In genomic region chrX:143058096-143058495, GRCh38 we compare ENCODE assay signal across 29 cellular contexts. TPM values are rescaled to one million over a fixed set of nuclear protein-coding genes. Genes with fewer than 3 reads are reported as not detected.
A peak's percentile ranks its signal among the peaks of the same experiment; 100 is the strongest.
DNase-seq lines count a peak whose midpoint lies in the region.
"Had no signal": no experiment of that assay in that cellular context is flagged by ENCODE, and none has a peak within 500 bp of the region (broad histone marks: within the 10 kb centered on the region; RNA-seq: fewer than 3 reads in every experiment).

No MANE protein-coding gene starts in this region.

- no peaks in the 10 kb centered on the region for H3K9me3 Mint-ChIP-seq in activated CD4-positive, alpha-beta T cell treated with anti-CD3 and anti-CD28 coated beads, Interleukin-2, amount 10 ng/mL, durations not matched to agents 7 days and 5 days
- H3K9me3 Mint-ChIP-seq: brain had no signal

- H3K36me3 ChIP-seq in neuronal stem cell (replicated peaks in 1 of 2; ENCODE audit: control insufficient read depth in 2 of 2, insufficient read depth in 2 of 2, low read length in 2 of 2) = no peaks in the 10 kb centered on the region
- H3K36me3 ChIP-seq: BLaER1, esophagus muscularis mucosa, neutrophil, tibial artery had no signal

- no peaks in the 10 kb centered on the region for H3K4me1 ChIP-seq in neuronal stem cell (ENCODE audit: control insufficient read depth in 2 of 2, insufficient read depth in 1 of 2, low read depth in 1 of 2, low read length in 2 of 2)
- H3K4me1 ChIP-seq: BLaER1, esophagus muscularis mucosa, tibial artery had no signal

- no peak overlapping the region for H3K14ac ChIP-seq in neuronal stem cell (ENCODE audit: low read length)

- H3K27ac ChIP-seq in neuronal stem cell (replicated peaks; ENCODE audit: low read length) = no peak overlapping the region
- H3K27ac ChIP-seq: BLaER1, esophagus muscularis mucosa, neutrophil, tibial artery had no signal

- CTCF ChIA-PET in activated CD4-positive, alpha-beta T cell treated with anti-CD3 and anti-CD28 coated beads, Interleukin-2, amount 10 ng/mL, durations not matched to agents 7 days and 5 days (lab: Charles Lee) = no interaction called here

- H3K36me3 Mint-ChIP-seq in activated CD4-positive, alpha-beta T cell treated with anti-CD3 and anti-CD28 coated beads, Interleukin-2, amount 10 ng/mL, durations not matched to agents 7 days and 5 days (ENCODE audit: low read depth) = no peaks in the 10 kb centered on the region
- H3K36me3 Mint-ChIP-seq: brain, IgD-negative memory B cell had no signal

- no peak overlapping the region for H3K18ac ChIP-seq in neuronal stem cell (ENCODE audit: low read length)

- no peak overlapping the region for H3K23ac ChIP-seq in neuronal stem cell (ENCODE audit: low read depth, low read length, poor library complexity)

- H3K4me3 ChIP-seq in neuronal stem cell (ENCODE audit: low read length in 2 of 2) = no peak overlapping the region
- H3K4me3 ChIP-seq: BLaER1, esophagus muscularis mucosa, tibial artery had no signal

- no peak overlapping the region for H2BK12ac ChIP-seq in neuronal stem cell (ENCODE audit: low read length)

- no peak overlapping the region for H3K9ac ChIP-seq in neuronal stem cell (ENCODE audit: low read depth, low read length, poor library complexity)
- H3K9ac ChIP-seq: BLaER1 had no signal

- no peaks in the 10 kb centered on the region for H3K27me3 ChIP-seq in neuronal stem cell (ENCODE audit: control insufficient read depth in 3 of 3, insufficient read depth in 3 of 3, low read depth in 1 of 3, low read length in 3 of 3)
- H3K27me3 ChIP-seq: esophagus muscularis mucosa, neutrophil, tibial artery had no signal

- no peak overlapping the region for H2AK5ac ChIP-seq in neuronal stem cell (ENCODE audit: low read depth, low read length)

- no peak overlapping the region for H3K4me3 Mint-ChIP-seq in activated CD4-positive, alpha-beta T cell treated with anti-CD3 and anti-CD28 coated beads, Interleukin-2, amount 10 ng/mL, durations not matched to agents 7 days and 5 days
- H3K4me3 Mint-ChIP-seq: activated CD8-positive, alpha-beta T cell treated with anti-CD3 and anti-CD28 coated beads for 36 hours; activated naive CD4-positive, alpha-beta T cell treated with anti-CD3 and anti-CD28 coated beads for 36 hours; IgD-negative memory B cell had no signal

- H2BK15ac ChIP-seq in neuronal stem cell (ENCODE audit: low read length) = no peak overlapping the region

- DNase-seq in NCI-H1417 (lab: John Stamatoyannopoulos, UW) (peak in 2 of 3 experiments; percentile 51 to 84), NCI-H345 (lab: John Stamatoyannopoulos, UW) (peak; percentile 93), SK-N-DZ (ENCODE audit: low spot score) (peak; percentile 58), neuronal stem cell (ENCODE audit: low spot score) (peak; percentile 52), 8988T (no peak), NOMO-1 (lab: John Stamatoyannopoulos, UW; ENCODE audit: unreplicated experiment in 2 of 2) (no peak)
- no peak for DNase-seq in activated CD4-positive, alpha-beta T cell treated with anti-CD3 and anti-CD28 coated beads, Interleukin-2, amount 10 ng/mL, durations not matched to agents 7 days and 5 days
- DNase-seq: activated CD8-positive, alpha-beta memory T cell treated with anti-CD3 and anti-CD28 coated beads, Interleukin-2, amount 50 U/mL, for 48 hours; activated CD8-positive, alpha-beta T cell treated with anti-CD3 and anti-CD28 coated beads for 36 hours; activated naive CD4-positive, alpha-beta T cell treated with anti-CD3 and anti-CD28 coated beads for 36 hours; cerebellar nuclear complex; dermis blood vessel endothelial cell; foreskin fibroblast; MV-4-11; NCI-H2107; posterior cingulate gyrus; stimulated activated CD4-positive, alpha-beta T cell treated with anti-CD3 and anti-CD28 coated beads, Interleukin-15, amount 100 ng/mL, for 24 hours; stimulated activated CD4-positive, alpha-beta T cell treated with anti-CD3 and anti-CD28 coated beads, Interleukin-4, amount 100 ng/mL, for 4 hours; T-helper 9 cell; tibial artery had no signal

- no peak overlapping the region for H2BK120ac ChIP-seq in neuronal stem cell (ENCODE audit: low read depth, low read length)

- no peak overlapping the region for H2BK5ac ChIP-seq in neuronal stem cell (ENCODE audit: low read length)

- no peaks in the 10 kb centered on the region for H3K4me1 Mint-ChIP-seq in activated CD4-positive, alpha-beta T cell treated with anti-CD3 and anti-CD28 coated beads, Interleukin-2, amount 10 ng/mL, durations not matched to agents 7 days and 5 days
- H3K4me1 Mint-ChIP-seq: IgD-negative memory B cell had no signal

- WGBS in neuronal stem cell (ENCODE audit: extremely low coverage in 2 of 2, insufficient read length in 2 of 2, insufficient replicate concordance in 1 of 2), 2 donors = no CpG with 5 or more reads among the region's 4 CpGs

- no peak overlapping the region for H4K8ac ChIP-seq in neuronal stem cell (ENCODE audit: low read depth, low read length)

- no peak overlapping the region for H3K4ac ChIP-seq in neuronal stem cell (ENCODE audit: low read length)

- H3K4me2 ChIP-seq in neuronal stem cell (ENCODE audit: insufficient read depth, low read length, poor library complexity, severe bottlenecking) = no peak overlapping the region
- H3K4me2 ChIP-seq: BLaER1 had no signal

- H3K27me3 Mint-ChIP-seq in activated CD4-positive, alpha-beta T cell treated with anti-CD3 and anti-CD28 coated beads, Interleukin-2, amount 10 ng/mL, durations not matched to agents 7 days and 5 days = no peaks in the 10 kb centered on the region
- H3K27me3 Mint-ChIP-seq: activated CD8-positive, alpha-beta T cell treated with anti-CD3 and anti-CD28 coated beads for 36 hours; IgD-negative memory B cell had no signal

- no peak overlapping the region for H4K91ac ChIP-seq in neuronal stem cell (ENCODE audit: low read depth, low read length, poor library complexity)

- H3K79me1 ChIP-seq in neuronal stem cell (ENCODE audit: low read depth, low read length) = no peaks in the 10 kb centered on the region

- POLR2A ChIA-PET in activated CD4-positive, alpha-beta T cell treated with anti-CD3 and anti-CD28 coated beads, Interleukin-2, amount 10 ng/mL, durations not matched to agents 7 days and 5 days (lab: Charles Lee) = no interaction called here

- no peaks in the 10 kb centered on the region for H3K9me3 ChIP-seq in neuronal stem cell (replicated peaks in 1 of 2; ENCODE audit: control insufficient read depth in 2 of 2, insufficient read depth in 1 of 2, low read depth in 1 of 2, low read length in 2 of 2)
- H3K9me3 ChIP-seq: BLaER1, esophagus muscularis mucosa, neutrophil, tibial artery had no signal

- no peak overlapping the region for H2AFZ ChIP-seq in neuronal stem cell (ENCODE audit: low read length)

- no peak overlapping the region for H3K27ac Mint-ChIP-seq in activated CD4-positive, alpha-beta T cell treated with anti-CD3 and anti-CD28 coated beads, Interleukin-2, amount 10 ng/mL, durations not matched to agents 7 days and 5 days
- H3K27ac Mint-ChIP-seq: activated CD8-positive, alpha-beta T cell treated with anti-CD3 and anti-CD28 coated beads for 36 hours; activated naive CD4-positive, alpha-beta T cell treated with anti-CD3 and anti-CD28 coated beads for 36 hours; brain; IgD-negative memory B cell had no signal

RNA-seq across cellular contexts. Expression of gene SPANXN4, which starts 32.4 kb away (rescaled TPM):
- not detected in 2 replicates for polyA plus RNA-seq in SK-N-DZ (2014; cell fraction: cytosol; rRNA removed)
- polyA plus RNA-seq in SK-N-DZ (2014; cell fraction: nucleus; rRNA removed) = not detected in 2 replicates
- not detected for polyA plus RNA-seq in neuronal stem cell (2013, experiment 1 of 2)
- polyA plus RNA-seq in neuronal stem cell (2013, experiment 2 of 2) = not detected
- total RNA-seq in activated CD4-positive, alpha-beta T cell treated with anti-CD3 and anti-CD28 coated beads, Interleukin-2, amount 10 ng/mL, durations not matched to agents 7 days and 5 days = not detected
- total RNA-seq: activated CD8-positive, alpha-beta T cell treated with anti-CD3 and anti-CD28 coated beads for 36 hours; activated naive CD4-positive, alpha-beta T cell treated with anti-CD3 and anti-CD28 coated beads for 36 hours; dermis blood vessel endothelial cell; esophagus muscularis mucosa; liver had no signal
- polyA plus RNA-seq: adipose tissue, AG04450, IgD-negative memory B cell, keratinocyte, liver had no signal

Comparison
In these comparisons a context has a peak if more than half of its experiments do, and no peak if none do; other contexts are left out.
1. DNase-seq: peak in NCI-H1417 (2 of 3), NCI-H345 (single experiment), SK-N-DZ (single experiment) and neuronal stem cell (single experiment); none in 8988T (single experiment), activated CD4-positive, alpha-beta T cell treated with anti-CD3 and anti-CD28 coated beads, Interleukin-2, amount 10 ng/mL, durations not matched to agents 7 days and 5 days (single experiment) and NOMO-1 (0 of 2).